In genomic region chr18:44841221-44841620, GRCh38 we compare ENCODE assay signal across 12 cellular contexts.
"Had no signal": no experiment of that assay in that cellular context is flagged by ENCODE, and none has a peak within 500 bp of the region (broad histone marks: within the 10 kb centered on the region; RNA-seq: fewer than 3 reads in every experiment).

No MANE protein-coding gene starts in this region.

- H3K9me3 Mint-ChIP-seq: activated naive CD4-positive, alpha-beta T cell treated with anti-CD3 and anti-CD28 coated beads for 36 hours; naive thymus-derived CD8-positive, alpha-beta T cell had no signal

- H3K9me3 ChIP-seq: mucosa of descending colon, testis had no signal

- H3K27ac Mint-ChIP-seq: activated CD8-positive, alpha-beta T cell treated with anti-CD3 and anti-CD28 coated beads, Interleukin-2, amount 10 ng/mL, durations not matched to agents 7 days and 5 days; activated naive CD4-positive, alpha-beta T cell treated with anti-CD3 and anti-CD28 coated beads for 36 hours; activated T-helper 1 cell treated with anti-CD3 and anti-CD28 coated beads, Interleukin-12 subunit alpha, Interleukin-12 subunit beta, Interleukin-2, Interleukin-4 antibody, amounts not matched to agents 30 ng/mL and 10 ng/mL and 1 ng/mL, durations not matched to agents 14 hours and 24 hours and 36 hours; naive thymus-derived CD8-positive, alpha-beta T cell; stimulated activated naive CD8-positive, alpha-beta T cell treated with anti-CD3 and anti-CD28 coated beads, Interleukin-15, Interleukin-2, amounts not matched to agents 100 ng/mL and 50 ng/mL, for 24 hours had no signal

- H3K4me3 Mint-ChIP-seq: activated CD8-positive, alpha-beta T cell treated with anti-CD3 and anti-CD28 coated beads, Interleukin-2, amount 10 ng/mL, durations not matched to agents 7 days and 5 days; activated naive CD4-positive, alpha-beta T cell treated with anti-CD3 and anti-CD28 coated beads for 36 hours; activated T-helper 1 cell treated with anti-CD3 and anti-CD28 coated beads, Interleukin-12 subunit alpha, Interleukin-12 subunit beta, Interleukin-2, Interleukin-4 antibody, amounts not matched to agents 30 ng/mL and 10 ng/mL and 1 ng/mL, durations not matched to agents 14 hours and 24 hours and 36 hours; naive thymus-derived CD8-positive, alpha-beta T cell; stimulated activated naive CD8-positive, alpha-beta T cell treated with anti-CD3 and anti-CD28 coated beads, Interleukin-15, Interleukin-2, amounts not matched to agents 100 ng/mL and 50 ng/mL, for 24 hours had no signal

- H3K4me3 ChIP-seq: mucosa of descending colon, testis had no signal

- H3K27me3 ChIP-seq: testis had no signal

- H3K36me3 Mint-ChIP-seq: naive thymus-derived CD8-positive, alpha-beta T cell had no signal

- ATAC-seq: activated CD8-positive, alpha-beta T cell treated with anti-CD3 and anti-CD28 coated beads, Interleukin-2, amount 10 ng/mL, durations not matched to agents 7 days and 5 days; naive thymus-derived CD8-positive, alpha-beta T cell had no signal

- DNase-seq: activated CD4-positive, alpha-beta T cell treated with anti-CD3 and anti-CD28 coated beads for 1 hour; activated CD8-positive, alpha-beta T cell treated with anti-CD3 and anti-CD28 coated beads, Interleukin-2, amount 10 ng/mL, durations not matched to agents 7 days and 5 days; activated naive CD4-positive, alpha-beta T cell treated with anti-CD3 and anti-CD28 coated beads for 36 hours; dermis blood vessel endothelial cell; erythroblast; mucosa of descending colon; naive thymus-derived CD8-positive, alpha-beta T cell; occipital lobe; stimulated activated CD4-positive, alpha-beta T cell treated with anti-CD3 and anti-CD28 coated beads, Interleukin-2, amount 100 ng/mL, for 48 hours; testis had no signal

- H3K27me3 Mint-ChIP-seq: stimulated activated naive CD8-positive, alpha-beta T cell treated with anti-CD3 and anti-CD28 coated beads, Interleukin-15, Interleukin-2, amounts not matched to agents 100 ng/mL and 50 ng/mL, for 24 hours had no signal

- H3K27ac ChIP-seq: testis had no signal
